Comparison of ENCODE assay signal across 19 cellular contexts in genomic region chr3:190008432-190008831, GRCh38.
"Had no signal": no experiment of that assay in that cellular context is flagged by ENCODE, and none has a peak within 500 bp of the region (broad histone marks: within the 10 kb centered on the region; RNA-seq: fewer than 3 reads in every experiment).

No MANE protein-coding gene starts in this region.

- H3K27me3 Mint-ChIP-seq: type B pancreatic cell had no signal

- DNase-seq: activated CD4-positive, alpha-beta T cell treated with anti-CD3 and anti-CD28 coated beads, Interleukin-2, amount 10 ng/mL, durations not matched to agents 7 days and 5 days; activated CD8-positive, alpha-beta memory T cell treated with anti-CD3 and anti-CD28 coated beads, Interleukin-2, amount 50 U/mL, for 48 hours; activated naive CD4-positive, alpha-beta T cell; cerebellar nuclear complex; effector memory CD4-positive, alpha-beta T cell; foreskin melanocyte; immature natural killer cell; left colon; mucosa of descending colon; natural killer cell; posterior cingulate gyrus; stimulated activated CD4-positive, alpha-beta T cell treated with anti-CD3 and anti-CD28 coated beads, Interleukin-4, amount 100 ng/mL, for 1 hour; stimulated activated naive CD4-positive, alpha-beta T cell treated with Interleukin-2 at 50 U/mL for 16 hours; substantia nigra; SW 1271 had no signal

- H3K36me3 Mint-ChIP-seq: immature natural killer cell, natural killer cell, type B pancreatic cell had no signal

- H3K4me3 Mint-ChIP-seq: activated CD4-positive, alpha-beta T cell treated with anti-CD3 and anti-CD28 coated beads, Interleukin-2, amount 10 ng/mL, durations not matched to agents 7 days and 5 days; dendritic cell treated with granulocyte-macrophage colony-stimulating factor and Interleukin-4, amounts not matched to agents 40 ng/mL and 50 ng/mL, for 4 days; immature natural killer cell; natural killer cell; T-helper 2 cell treated with Interferon-gamma antibody and Interleukin-4, amounts not matched to agents 5 μg/mL and 100 μg/mL, for 36 hours; type B pancreatic cell had no signal

- H3K4me3 ChIP-seq: lung, mucosa of descending colon had no signal

- H3K4me1 Mint-ChIP-seq: activated CD4-positive, alpha-beta T cell treated with anti-CD3 and anti-CD28 coated beads, Interleukin-2, amount 10 ng/mL, durations not matched to agents 7 days and 5 days; immature natural killer cell; natural killer cell had no signal

- H3K9me3 ChIP-seq: mucosa of descending colon had no signal

- H3K27ac Mint-ChIP-seq: activated CD4-positive, alpha-beta T cell treated with anti-CD3 and anti-CD28 coated beads, Interleukin-2, amount 10 ng/mL, durations not matched to agents 7 days and 5 days; dendritic cell treated with granulocyte-macrophage colony-stimulating factor and Interleukin-4, amounts not matched to agents 40 ng/mL and 50 ng/mL, for 4 days; immature natural killer cell; natural killer cell; T-helper 2 cell treated with Interferon-gamma antibody and Interleukin-4, amounts not matched to agents 5 μg/mL and 100 μg/mL, for 36 hours; type B pancreatic cell had no signal

- H3K9me3 Mint-ChIP-seq: activated CD4-positive, alpha-beta T cell treated with anti-CD3 and anti-CD28 coated beads, Interleukin-2, amount 10 ng/mL, durations not matched to agents 7 days and 5 days; dendritic cell treated with granulocyte-macrophage colony-stimulating factor and Interleukin-4, amounts not matched to agents 40 ng/mL and 50 ng/mL, for 4 days; natural killer cell; T-helper 2 cell treated with Interferon-gamma antibody and Interleukin-4, amounts not matched to agents 5 μg/mL and 100 μg/mL, for 36 hours; type B pancreatic cell had no signal

- ATAC-seq: left colon, mucosa of descending colon, natural killer cell had no signal
